In genomic region chr10:68553138-68553537, GRCh38 we compare ENCODE assay signal across 18 cellular contexts. TPM values are rescaled to one million over a fixed set of nuclear protein-coding genes. Genes with fewer than 3 reads are reported as not detected.
DNase-seq lines count a peak whose midpoint lies in the region; ATAC-seq and TF ChIP-seq lines count a peak whose summit lies in the region.
"Had no signal": no experiment of that assay in that cellular context is flagged by ENCODE, and none has a peak within 500 bp of the region (broad histone marks: within the 10 kb centered on the region; RNA-seq: fewer than 3 reads in every experiment).

No MANE protein-coding gene starts in this region.

- no peaks in the 10 kb centered on the region for H3K9me3 ChIP-seq in vagina

- H3K27me3 Mint-ChIP-seq in WTC11 (ENCODE audit: low read depth) = no peaks in the 10 kb centered on the region

- H3K27ac Mint-ChIP-seq in WTC11 = peak overlapping the region; percentile 53; the same call in 1 of the 2 replicates

- ATAC-seq in WTC11 (peak; percentile 68), HG03520 (IDR thresholded peaks at IDR 0.05; ENCODE audit: unreplicated experiment) (no peak), omental fat pad (ENCODE audit: low FRiP score) (no peak)
- ATAC-seq: PC-3 had no signal

- no peak for TF ChIP-seq POLR2A in vagina (IDR thresholded peaks at IDR 0.05)

- H3K4me3 ChIP-seq in H7 (ENCODE audit: insufficient read depth, low read depth, low read length) (no peak overlapping the region), vagina (no peak overlapping the region)

- H3K27ac ChIP-seq in vagina = no peak overlapping the region
- H3K27ac ChIP-seq: C4-2B, RWPE1 had no signal

- H3K36me3 Mint-ChIP-seq in WTC11 = no peaks in the 10 kb centered on the region

- H3K9me3 Mint-ChIP-seq in WTC11 = no peaks in the 10 kb centered on the region

- H3K36me3 ChIP-seq in H7 (replicated peaks; ENCODE audit: control insufficient read depth, insufficient read depth, low read length) (no peaks in the 10 kb centered on the region), vagina (no peaks in the 10 kb centered on the region)

- H3K4me3 Mint-ChIP-seq in WTC11 = no peak overlapping the region

- peaks cover 18% of the 10 kb centered on the region for H3K4me1 Mint-ChIP-seq in WTC11

- POLR2A ChIA-PET in WTC11 (lab: Charles Lee) = interaction anchor here (0.6 kb wide), 2 partner anchors 42 to 1395 kb away, joined by 3 read pairs; no protein-coding TSS in a partner anchor

- DNase-seq in H7 = peak; percentile 44
- DNase-seq in WTC11 (ENCODE audit: low spot score) = no peak
- peak; percentile 55 for DNase-seq in islet precursor cell
- no peak for DNase-seq in vagina (ENCODE audit: extremely low spot score in 2 of 2)
- DNase-seq in omental fat pad (ENCODE audit: low spot score) = no peak
- no peak for DNase-seq in Kasumi-1 (lab: John Stamatoyannopoulos, UW)
- DNase-seq: ACHN, DMS79 treated with DMSO at 0.1 percent for 48 hours, KG1, MV-4-11, NCI-H1694 treated with DMSO at 0.1 percent for 48 hours, NCI-H510A, NCI-H748 treated with DMSO at 0.1 percent for 48 hours, PC-3, SIG-M5 had no signal

- TF ChIP-seq CTCF in WTC11 (IDR thresholded peaks at IDR 0.05) = no peak
- TF ChIP-seq CTCF in vagina (IDR thresholded peaks at IDR 0.05) = no peak
- TF ChIP-seq CTCF in omental fat pad (IDR thresholded peaks at IDR 0.05) = no peak

- CTCF ChIA-PET in WTC11 (lab: Charles Lee) = interaction anchor here (0.7 to 1.0 kb wide), 2 partner anchors 146 to 915 kb away, joined by 3 to 4 read pairs; partner anchors contain the start of gene RUFY2

- intact Hi-C loops in vagina (cut with DNase I) = no loop called here

- no peaks in the 10 kb centered on the region for H3K27me3 ChIP-seq in H7 (ENCODE audit: control insufficient read depth, insufficient read depth, low read length)
- no peaks in the 10 kb centered on the region for H3K27me3 ChIP-seq in vagina

- no peaks in the 10 kb centered on the region for H3K4me1 ChIP-seq in vagina

TF ChIP-seq in WTC11, 78 proteins besides CTCF, POLR2A, EP300 and RAD21:
- TF ChIP-seq ZSCAN18 (CRISPR knock-in tag; IDR thresholded peaks at IDR 0.05) (no peak), MAX (CRISPR knock-in tag; IDR thresholded peaks at IDR 0.05) (no peak), NFATC4 (CRISPR knock-in tag; IDR thresholded peaks at IDR 0.05) (no peak), OVOL2 (CRISPR knock-in tag; IDR thresholded peaks at IDR 0.05; ENCODE audit: borderline replicate concordance) (no peak), HMGA2 (CRISPR knock-in tag; IDR thresholded peaks at IDR 0.05) (no peak), ZNF281 (CRISPR knock-in tag; IDR thresholded peaks at IDR 0.05) (no peak), ZMAT4 (CRISPR knock-in tag; IDR thresholded peaks at IDR 0.05) (no peak), ZNF416 (CRISPR knock-in tag; IDR thresholded peaks at IDR 0.05) (no peak), FOXP1 (CRISPR knock-in tag; IDR thresholded peaks at IDR 0.05; ENCODE audit: borderline replicate concordance) (no peak)

RNA-seq across cellular contexts. Expression of gene TET1, which starts 7.0 kb away (rescaled TPM):
- total RNA-seq in H7 (2014; rRNA removed; shearing (Covaris generic)) = 27.5 and 47.6 TPM in 2 replicates
- total RNA-seq in WTC11 (2021) (59.2 to 71.4 TPM (median 62.0 TPM) in 3 replicates), vagina (3.2 TPM), omental fat pad (1 to 10 TPM; 3.1 to 7.1 (median 6.2) TPM)

RNA-seq across cellular contexts. Expression of gene SLC25A16, which starts 25.8 kb away (rescaled TPM):
- 5.1 and 5.4 TPM in 2 replicates for total RNA-seq in H7 (2014; rRNA removed; shearing (Covaris generic))
- total RNA-seq in WTC11 (2021) (11.1 to 16.8 TPM (median 13.1 TPM) in 3 replicates), vagina (34.9 TPM), omental fat pad (10 to 100 TPM; 22.9 to 64.3 (median 28.6) TPM)

Comparison
In these comparisons a context has a peak if more than half of its experiments do, and no peak if none do; other contexts are left out.
1. DNase-seq: peak in H7 (single experiment) and islet precursor cell (single experiment); none in WTC11 (single experiment), vagina (0 of 2), omental fat pad (single experiment) and Kasumi-1 (0 of 2).